ENCODE assay signal across 8 cellular contexts in the genomic region with DNA sequence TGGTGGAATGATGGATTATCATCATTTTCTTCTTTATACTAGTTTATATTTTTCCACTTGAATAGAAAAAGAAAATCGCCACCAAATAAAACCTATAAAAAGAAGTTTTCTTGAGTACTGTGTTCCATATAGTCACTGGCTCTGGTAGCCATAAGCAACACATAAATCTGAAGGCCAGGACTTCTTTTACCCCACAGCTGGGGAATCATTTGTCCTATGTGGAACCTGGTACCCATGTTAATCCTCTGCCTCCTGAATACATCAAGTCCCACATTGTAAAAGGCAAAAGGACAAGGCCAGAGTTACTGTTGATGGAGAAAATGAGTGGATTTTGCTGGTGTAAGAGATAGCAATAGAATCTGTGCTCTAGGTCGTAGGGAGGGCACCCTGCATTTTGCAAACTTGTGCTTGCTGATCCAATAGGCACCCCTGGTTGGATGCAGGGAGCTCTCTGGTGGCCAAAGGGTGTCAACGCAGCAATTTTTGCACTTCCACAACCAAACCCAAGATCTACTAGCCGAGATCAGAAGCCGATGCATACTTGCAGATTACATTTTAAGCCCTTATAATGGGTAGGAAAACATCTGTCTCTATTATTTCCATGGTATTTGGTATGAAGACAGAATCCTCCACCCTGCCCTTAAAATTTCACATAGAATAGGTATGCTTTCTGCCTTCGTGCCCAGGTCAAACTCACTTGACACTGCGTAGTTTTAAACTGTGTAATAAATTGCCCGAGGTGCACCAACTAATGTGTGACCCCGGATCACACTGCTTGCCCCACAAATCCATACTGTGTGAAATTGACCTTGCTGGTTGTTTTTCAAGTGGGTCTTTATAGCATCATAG.
DNase-seq lines count a peak whose midpoint lies in the region; ATAC-seq, FAIRE-seq and TF ChIP-seq lines count a peak whose summit lies in the region.

No MANE protein-coding gene starts in this region.

- DNase-seq in DMS53 treated with DMSO at 0.1 percent for 48 hours (lab: John Stamatoyannopoulos, UW; ENCODE audit: unreplicated experiment) (peak; percentile 55), MG63 (peak; percentile 53), SJCRH30 (peak; percentile 59 to 78), cerebellar cortex (ENCODE audit: low spot score) (peak; percentile 64), HepG2 (ENCODE audit: low spot score) (peak; percentile 3), cerebellar nuclear complex (lab: John Stamatoyannopoulos, UW) (no peak)
- peak in 2 of 3 donors; percentile 15 to 22 for DNase-seq in stimulated activated CD4-positive, alpha-beta T cell treated with anti-CD3 and anti-CD28 coated beads, TNF-alpha, amount 100 ng/mL, for 48 hours (ENCODE audit: low read depth in 3 of 3)

- TF ChIP-seq CTCF in HepG2 (CRISPR knock-in tag; IDR thresholded peaks at IDR 0.05) = peak; percentile 76

- H3K79me2 ChIP-seq in HepG2 (ENCODE audit: insufficient read depth, low read length) = no peaks in the 10 kb centered on the region

- 24% methylated on average over 8 of the region's 9 CpGs for WGBS in HepG2 (ENCODE audit: low lambda C conversion rate)

- no peak overlapping the region for H3K27ac ChIP-seq in SJCRH30
- no peak overlapping the region for H3K27ac ChIP-seq in HepG2 (ENCODE audit: extremely low read length, insufficient read depth, low read length)

- TF ChIP-seq POLR2A in HepG2 (IDR thresholded peaks at IDR 0.05; ENCODE audit: insufficient read depth in 1 of 2, low read depth in 2 of 2, low read length in 2 of 2) = no peak

- H3K27me3 ChIP-seq in MG63 (no peaks in the 10 kb centered on the region), SJCRH30 (no peaks in the 10 kb centered on the region), HepG2 (ENCODE audit: control insufficient read depth in 1 of 2, insufficient read depth in 2 of 2, low read length in 2 of 2) (no peaks in the 10 kb centered on the region)

- H3K4me1 ChIP-seq in SJCRH30 (peaks cover 8% of the 10 kb centered on the region; the same call in 1 of the 2 replicates), HepG2 (ENCODE audit: insufficient read depth, low read length) (peaks cover 10% of the 10 kb centered on the region; the same call in 1 of the 2 replicates)

- FAIRE-seq in HepG2 (lab: Jason Lieb, UNC) = peak; percentile 61

- H3K4me3 ChIP-seq in MG63 (no peak overlapping the region), SJCRH30 (peak overlapping the region; percentile 15), HepG2 (replicated peaks in 1 of 3; ENCODE audit: insufficient read depth in 1 of 3, low read depth in 2 of 3, low read length in 3 of 3) (no peak overlapping the region)

- TF ChIP-seq EP300 in HepG2 (IDR thresholded peaks at IDR 0.05; ENCODE audit: low read depth in 2 of 2, low read length in 2 of 2) (no peak), HepG2 (CRISPR knock-in tag; IDR thresholded peaks at IDR 0.05; ENCODE audit: borderline replicate concordance) (no peak)

- H3K9me3 ChIP-seq in MG63 (no peaks in the 10 kb centered on the region), SJCRH30 (replicated peaks) (no peaks in the 10 kb centered on the region), HepG2 (ENCODE audit: low read length) (no peaks in the 10 kb centered on the region)

- CTCF ChIA-PET in HepG2 (lab: Yijun Ruan, JAX; ENCODE audit: low intra/inter-chr PET ratio, low total read pairs) = interaction anchor here (1.4 to 1.7 kb wide), 2 partner anchors 229 to 348 kb away, joined by 3 to 12 read pairs; no protein-coding TSS in a partner anchor

- no peak overlapping the region for H2AFZ ChIP-seq in HepG2 (ENCODE audit: low read length)

- TF ChIP-seq RAD21 in HepG2 (CRISPR knock-in tag; IDR thresholded peaks at IDR 0.05) = 0 out of 2 replicates have a peak, but pooled peaks have one; percentile 19

- POLR2A ChIA-PET in HepG2 (lab: Yijun Ruan, JAX) = no interaction called here

- no peak overlapping the region for H3K4me2 ChIP-seq in HepG2 (ENCODE audit: low read depth, low read length)

- no peak overlapping the region for H3K9ac ChIP-seq in HepG2 (ENCODE audit: insufficient read depth, low read depth, low read length)

- no peaks in the 10 kb centered on the region for H4K20me1 ChIP-seq in HepG2 (ENCODE audit: insufficient read depth, low read length)

- no peaks in the 10 kb centered on the region for H3K36me3 ChIP-seq in MG63
- no peaks in the 10 kb centered on the region for H3K36me3 ChIP-seq in SJCRH30
- no peaks in the 10 kb centered on the region for H3K36me3 ChIP-seq in HepG2 (replicated peaks in 1 of 2; ENCODE audit: control insufficient read depth in 1 of 2, insufficient read depth in 2 of 2, low read length in 2 of 2)

- in situ Hi-C loops in HepG2 (cut with HindIII; ENCODE audit: extremely low pct_ligation_motif_present, low pct_unique_long_range_greater_than_20kb) = no loop called here

- peak; percentile 46 for ATAC-seq in GM21423 (IDR thresholded peaks at IDR 0.05; ENCODE audit: unreplicated experiment)
- peak; percentile 70 for ATAC-seq in HepG2

- no TSS peak for BruUV-seq in HepG2 (replicated peaks; lab: Mats Ljungman, UMichigan)

- intact Hi-C loops in HepG2 (cut with micrococcal nuclease; ENCODE audit: unreplicated experiment) = loop anchor here (1.0 to 5.0 kb wide), 2 partner anchors 56 to 469 kb away; no protein-coding TSS in a partner anchor

TF ChIP-seq in HepG2, 621 proteins besides CTCF, POLR2A, EP300 and RAD21 (continues in another document):
- TF ChIP-seq TFAP4 (IDR thresholded peaks at IDR 0.05; ENCODE audit: borderline replicate concordance, low read depth) (no peak), ZNF318 (CRISPR knock-in tag; IDR thresholded peaks at IDR 0.05) (no peak)
- TF ChIP-seq, protein P1, sequence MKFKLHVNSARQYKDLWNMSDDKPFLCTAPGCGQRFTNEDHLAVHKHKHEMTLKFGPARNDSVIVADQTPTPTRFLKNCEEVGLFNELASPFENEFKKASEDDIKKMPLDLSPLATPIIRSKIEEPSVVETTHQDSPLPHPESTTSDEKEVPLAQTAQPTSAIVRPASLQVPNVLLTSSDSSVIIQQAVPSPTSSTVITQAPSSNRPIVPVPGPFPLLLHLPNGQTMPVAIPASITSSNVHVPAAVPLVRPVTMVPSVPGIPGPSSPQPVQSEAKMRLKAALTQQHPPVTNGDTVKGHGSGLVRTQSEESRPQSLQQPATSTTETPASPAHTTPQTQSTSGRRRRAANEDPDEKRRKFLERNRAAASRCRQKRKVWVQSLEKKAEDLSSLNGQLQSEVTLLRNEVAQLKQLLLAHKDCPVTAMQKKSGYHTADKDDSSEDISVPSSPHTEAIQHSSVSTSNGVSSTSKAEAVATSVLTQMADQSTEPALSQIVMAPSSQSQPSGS (CRISPR knock-in tag; IDR thresholded peaks at IDR 0.05) = no peak

Comparison
In these comparisons a context has a peak if more than half of its experiments do, and no peak if none do; other contexts are left out.
1. DNase-seq: peak in DMS53 treated with DMSO at 0.1 percent for 48 hours (single experiment), MG63 (single experiment), SJCRH30 (2 of 2), cerebellar cortex (single experiment), HepG2 (single experiment) and stimulated activated CD4-positive, alpha-beta T cell treated with anti-CD3 and anti-CD28 coated beads, TNF-alpha, amount 100 ng/mL, for 48 hours (2 of 3); none in cerebellar nuclear complex (0 of 2).